ENCODE assay signal across 16 cellular contexts in the genomic region with DNA sequence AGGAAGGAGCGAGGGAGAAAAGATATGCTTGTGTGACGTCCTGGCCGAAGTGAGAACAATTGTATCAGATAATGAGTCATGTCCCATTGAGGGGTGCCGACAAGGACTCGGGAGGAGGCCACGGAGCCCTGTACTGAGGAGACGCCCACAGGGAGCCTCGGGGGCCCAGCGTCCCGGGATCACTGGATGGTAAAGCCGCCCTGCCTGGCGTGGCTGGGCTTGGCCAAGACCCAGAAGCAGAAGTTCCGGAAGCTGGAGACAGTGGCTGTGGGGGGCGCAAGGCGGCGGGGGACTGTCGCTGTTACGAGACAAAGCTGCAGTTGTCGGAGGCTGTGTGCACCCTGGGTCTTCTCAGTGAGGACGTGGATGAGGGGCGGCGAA. TPM values are rescaled to one million over a fixed set of nuclear protein-coding genes. Genes with fewer than 3 reads are reported as not detected.
A peak's percentile ranks its signal among the peaks of the same experiment; 100 is the strongest.
DNase-seq lines count a peak whose midpoint lies in the region; ATAC-seq, FAIRE-seq and TF ChIP-seq lines count a peak whose summit lies in the region.
"Had no signal": no experiment of that assay in that cellular context is flagged by ENCODE, and none has a peak within 500 bp of the region (broad histone marks: within the 10 kb centered on the region; RNA-seq: fewer than 3 reads in every experiment).

No MANE protein-coding gene starts in this region.

- no peak overlapping the region for H2AFZ ChIP-seq in neuron (ENCODE audit: low read depth, low read length)

- peak overlapping the region; percentile 27 to 67 for H3K27ac ChIP-seq in right atrium auricular region

- H3K27me3 ChIP-seq in bronchial epithelial cell (ENCODE audit: control insufficient read depth, insufficient read depth, low read length) (peaks cover 1% of the 10 kb centered on the region), right atrium auricular region (no peaks in the 10 kb centered on the region), neuron (ENCODE audit: insufficient read depth, low read length) (peaks cover 2% of the 10 kb centered on the region)

- H3K36me3 ChIP-seq in bronchial epithelial cell (ENCODE audit: control insufficient read depth, insufficient read depth, low read length) (no peaks in the 10 kb centered on the region), right atrium auricular region (no peaks in the 10 kb centered on the region), neuron (ENCODE audit: insufficient read depth, low read length) (no peaks in the 10 kb centered on the region)
- H3K36me3 ChIP-seq: spleen had no signal

- H3K9me3 ChIP-seq in right atrium auricular region (no peaks in the 10 kb centered on the region), neuron (ENCODE audit: low read length) (peaks cover 13% of the 10 kb centered on the region)
- H3K9me3 ChIP-seq: spleen had no signal

- H3K4me1 ChIP-seq in right atrium auricular region: peaks cover 0 to 19% of the 10 kb centered on the region in 2 donors
- H3K4me1 ChIP-seq in neuron (ENCODE audit: insufficient read depth, low read length): peaks cover 26% of the 10 kb centered on the region

- no peak for FAIRE-seq in bronchial epithelial cell (lab: Jason Lieb, UNC)
- FAIRE-seq: D721Med had no signal

- ATAC-seq in GM21619 (IDR thresholded peaks at IDR 0.05; ENCODE audit: unreplicated experiment): no peak
- ATAC-seq: activated CD8-positive, alpha-beta T cell treated with anti-CD3 and anti-CD28 coated beads for 36 hours; natural killer cell had no signal

- TF ChIP-seq CTCF in bronchial epithelial cell (IDR thresholded peaks at IDR 0.05; ENCODE audit: insufficient read depth, low read length, severe bottlenecking) (no peak), right atrium auricular region (IDR thresholded peaks at IDR 0.05) (no peak)

- peak; percentile 44 for DNase-seq in Daoy (ENCODE audit: low read depth)
- peak; percentile 31 for DNase-seq in bronchial epithelial cell (ENCODE audit: low read depth)
- DNase-seq in right atrium auricular region (ENCODE audit: low spot score): peak; percentile 69
- no peak for DNase-seq in cerebellum (ENCODE audit: low spot score)
- no peak for DNase-seq in NCI-H2029 (lab: John Stamatoyannopoulos, UW)
- DNase-seq in NCI-H2107 treated with DMSO at 0.1 percent for 48 hours (lab: John Stamatoyannopoulos, UW; ENCODE audit: unreplicated experiment): no peak
- DNase-seq: activated CD8-positive, alpha-beta T cell treated with anti-CD3 and anti-CD28 coated beads for 36 hours; activated gamma-delta T cell treated with Interleukin-2 at 50 U/mL for 16 hours; immature natural killer cell; natural killer cell; NCI-H1417 treated with DMSO at 0.1 percent for 48 hours; SHP77 treated with DMSO at 0.1 percent for 48 hours; spleen had no signal

- H3K4me3 ChIP-seq in bronchial epithelial cell (ENCODE audit: low read depth, low read length) (no peak overlapping the region), right atrium auricular region (no peak overlapping the region), neuron (ENCODE audit: low read length) (peak overlapping the region; percentile 16)

RNA-seq across cellular contexts. Expression of a gene that starts 54.2 kb away (rescaled TPM):
- total RNA-seq in Daoy (2014; rRNA removed; shearing (Covaris generic)): 11.3 and 18.7 TPM in 2 replicates
- under 0.01 TPM in 2 replicates for total RNA-seq in bronchial epithelial cell
- 10 to 100 TPM; 17.1 to 21.6 TPM for total RNA-seq in right atrium auricular region
- total RNA-seq in cerebellum: 109 TPM

Comparison
In these comparisons a context has a peak if more than half of its experiments do, and no peak if none do; other contexts are left out.
1. DNase-seq: peak in Daoy (single experiment), bronchial epithelial cell (single experiment) and right atrium auricular region (single experiment); none in cerebellum (single experiment), NCI-H2029 (single experiment) and NCI-H2107 treated with DMSO at 0.1 percent for 48 hours (single experiment).
2. RNA of a gene that starts 54.2 kb away (total RNA-seq): 109 TPM in cerebellum (single experiment), 17.1 to 21.6 TPM in right atrium auricular region and 11.3 to 18.7 TPM in Daoy; under 0.01 TPM in bronchial epithelial cell; every median in the first group is over 10 times any median in the second.